11 cellular contexts compared by ENCODE assay signal in the genomic region with DNA sequence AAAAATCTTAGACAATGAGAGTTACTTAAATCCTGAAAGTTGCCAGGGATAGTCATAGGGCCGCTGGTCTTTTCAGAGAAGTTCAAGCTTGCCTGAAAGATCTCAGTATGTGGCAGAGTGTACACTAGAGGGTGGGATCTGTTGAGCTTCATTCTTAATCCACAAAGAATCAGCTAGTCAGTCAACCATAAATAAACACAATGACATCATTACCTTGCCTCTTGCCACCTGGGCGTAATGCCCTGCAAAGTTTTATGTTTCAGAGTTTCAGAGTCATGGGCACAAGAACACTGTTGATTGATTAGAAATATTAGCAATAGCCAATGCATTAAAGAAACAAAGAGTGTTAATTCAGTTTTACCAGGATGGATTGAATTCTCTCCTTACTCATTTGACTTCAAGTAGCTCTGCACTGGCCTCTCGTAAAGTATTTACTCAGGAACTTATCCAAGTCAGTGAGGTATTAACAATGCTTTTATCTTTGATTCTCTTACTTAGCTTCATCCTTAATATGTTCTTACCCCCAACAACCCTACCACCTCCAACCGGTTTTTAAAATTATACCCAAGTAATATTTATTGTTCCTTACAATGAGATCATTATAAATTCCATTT. TPM values are rescaled to one million over a fixed set of nuclear protein-coding genes. Genes with fewer than 3 reads are reported as not detected.
DNase-seq lines count a peak whose midpoint lies in the region; ATAC-seq, FAIRE-seq and TF ChIP-seq lines count a peak whose summit lies in the region.
"Had no signal": no experiment of that assay in that cellular context is flagged by ENCODE, and none has a peak within 500 bp of the region (broad histone marks: within the 10 kb centered on the region; RNA-seq: fewer than 3 reads in every experiment).

No MANE protein-coding gene starts in this region.

- peak; percentile 17 for DNase-seq in A673 (ENCODE audit: low spot score)
- DNase-seq in NAMALWA (ENCODE audit: low spot score), result peak; percentile 39
- peak; percentile 98 for DNase-seq in bronchial epithelial cell (ENCODE audit: low read depth)
- no peak for DNase-seq in mesenchymal stem cell
- no peak for DNase-seq in activated CD8-positive, alpha-beta T cell treated with anti-CD3 and anti-CD28 coated beads for 36 hours
- no peak for DNase-seq in HPDE6-E6E7 (ENCODE audit: extremely low spot score)
- DNase-seq in middle frontal gyrus (ENCODE audit: extremely low spot score, low spot score), result no peak
- no peak for DNase-seq in activated T-cell treated with anti-CD3 and anti-CD28 coated beads, Interleukin-2, amount 50 U/mL, for 1 hour
- DNase-seq: T-helper 9 cell, tibial artery had no signal

- H3K79me1 ChIP-seq in mesenchymal stem cell (replicated peaks; ENCODE audit: low read length, poor library complexity, severe bottlenecking), result no peaks in the 10 kb centered on the region

- no peak overlapping the region for H3K23ac ChIP-seq in mesenchymal stem cell (ENCODE audit: low read length in 2 of 2)

- H3K4me3 ChIP-seq in A673 (ENCODE audit: low read depth, low read length, poor library complexity, severe bottlenecking) (no peak overlapping the region), bronchial epithelial cell (ENCODE audit: low read depth, low read length) (peak overlapping the region; percentile 14), mesenchymal stem cell (ENCODE audit: insufficient read depth in 1 of 2, low read depth in 1 of 2, low read length in 2 of 2) (peak overlapping the region in 1 of 2 experiments; percentile 38)
- H3K4me3 ChIP-seq: tibial artery had no signal

- H2BK12ac ChIP-seq in mesenchymal stem cell (ENCODE audit: low read length in 2 of 2), result no peak overlapping the region

- BruUV-seq in A673 (replicated peaks; lab: Mats Ljungman, UMichigan), result no TSS peak

- WGBS in mesenchymal stem cell, result 75% methylated on average over 3 of the region's 4 CpGs

- peak overlapping the region; percentile 33 for H3K4me2 ChIP-seq in mesenchymal stem cell (ENCODE audit: low read length, poor library complexity, severe bottlenecking)

- no peak overlapping the region for H3K14ac ChIP-seq in mesenchymal stem cell (ENCODE audit: low read length in 2 of 2)

- FAIRE-seq in bronchial epithelial cell (lab: Jason Lieb, UNC), result peak; percentile 36
- FAIRE-seq: GM18507 had no signal

- H3K27ac ChIP-seq in A673 (ENCODE audit: low read depth, low read length, poor library complexity, severe bottlenecking) (no peak overlapping the region), mesenchymal stem cell (ENCODE audit: low read length, poor library complexity, severe bottlenecking) (peak overlapping the region; percentile 43)
- H3K27ac ChIP-seq: tibial artery had no signal

- no peak overlapping the region for H2BK15ac ChIP-seq in mesenchymal stem cell (ENCODE audit: low read depth, poor library complexity, severe bottlenecking)

- ATAC-seq in activated CD8-positive, alpha-beta T cell treated with anti-CD3 and anti-CD28 coated beads for 36 hours, result no peak

- POLR2A ChIA-PET in A673 (lab: Charles Lee; ENCODE audit: low non-redundant PET), result no interaction called here
- POLR2A ChIA-PET in activated CD8-positive, alpha-beta T cell treated with anti-CD3 and anti-CD28 coated beads for 36 hours (lab: Charles Lee), result interaction anchor here (0.7 kb wide), 1 partner anchor 772 kb away, joined by 3 read pairs; a partner anchor contains a TSS

- H2AK5ac ChIP-seq in mesenchymal stem cell (ENCODE audit: low read length, severe bottlenecking), result no peak overlapping the region

- H4K91ac ChIP-seq in mesenchymal stem cell (ENCODE audit: low read length), result no peak overlapping the region

- H3K4me3 Mint-ChIP-seq in activated CD8-positive, alpha-beta T cell treated with anti-CD3 and anti-CD28 coated beads for 36 hours, result no peak overlapping the region

- intact Hi-C loops in A673 (cut with micrococcal nuclease; ENCODE audit: unreplicated experiment), result no loop called here
- intact Hi-C loops in activated CD8-positive, alpha-beta T cell treated with anti-CD3 and anti-CD28 coated beads for 36 hours (cut with micrococcal nuclease), result no loop called here

- no peak overlapping the region for H4K8ac ChIP-seq in mesenchymal stem cell (ENCODE audit: low read length)

- H3K9me3 ChIP-seq in A673 (ENCODE audit: low read depth, low read length, poor library complexity, severe bottlenecking), result no peaks in the 10 kb centered on the region
- H3K9me3 ChIP-seq in mesenchymal stem cell (ENCODE audit: control insufficient read depth, low read length), result no peaks in the 10 kb centered on the region
- H3K9me3 ChIP-seq: tibial artery had no signal

- peaks cover 1% of the 10 kb centered on the region for H3K36me3 Mint-ChIP-seq in activated CD8-positive, alpha-beta T cell treated with anti-CD3 and anti-CD28 coated beads for 36 hours (ENCODE audit: low read depth)

- TF ChIP-seq CTCF in A673 (conservative IDR thresholded peaks at IDR 0.05; ENCODE audit: low read depth, low read length) (no peak), bronchial epithelial cell (IDR thresholded peaks at IDR 0.05; ENCODE audit: insufficient read depth, low read length, severe bottlenecking) (peak; percentile 22)
- TF ChIP-seq CTCF in activated CD8-positive, alpha-beta T cell treated with anti-CD3 and anti-CD28 coated beads for 36 hours (IDR thresholded peaks at IDR 0.05), result no peak

- peak overlapping the region; percentile 50 for H3K9ac ChIP-seq in mesenchymal stem cell (ENCODE audit: low read length)

- no peak overlapping the region for H2BK120ac ChIP-seq in mesenchymal stem cell (ENCODE audit: low read depth, low read length)

- H3K27ac Mint-ChIP-seq in activated CD8-positive, alpha-beta T cell treated with anti-CD3 and anti-CD28 coated beads for 36 hours, result no peak overlapping the region

- H3K27me3 ChIP-seq in A673 (replicated peaks; ENCODE audit: insufficient read depth, low read depth, low read length, poor library complexity), result no peaks in the 10 kb centered on the region
- no peaks in the 10 kb centered on the region for H3K27me3 ChIP-seq in bronchial epithelial cell (ENCODE audit: control insufficient read depth, insufficient read depth, low read length)
- H3K27me3 ChIP-seq in mesenchymal stem cell (ENCODE audit: control insufficient read depth in 1 of 2, insufficient read depth in 1 of 2, low read length in 2 of 2), result no peaks in the 10 kb centered on the region
- H3K27me3 ChIP-seq: tibial artery had no signal

- peaks cover 39% of the 10 kb centered on the region for H3K4me1 Mint-ChIP-seq in activated CD8-positive, alpha-beta T cell treated with anti-CD3 and anti-CD28 coated beads for 36 hours (ENCODE audit: low read depth)

- H3K9me3 Mint-ChIP-seq in activated CD8-positive, alpha-beta T cell treated with anti-CD3 and anti-CD28 coated beads for 36 hours, result no peaks in the 10 kb centered on the region

- CTCF ChIA-PET in A673 (lab: Charles Lee), result no interaction called here
- CTCF ChIA-PET in activated CD8-positive, alpha-beta T cell treated with anti-CD3 and anti-CD28 coated beads for 36 hours (lab: Charles Lee), result interaction anchor here (0.7 to 1.4 kb wide), 2 partner anchors 11 to 30 kb away, joined by 4 read pairs; no protein-coding TSS in a partner anchor

- H3K36me3 ChIP-seq in A673 (ENCODE audit: insufficient read depth, low read length, poor library complexity, severe bottlenecking) (no peaks in the 10 kb centered on the region), bronchial epithelial cell (ENCODE audit: control insufficient read depth, insufficient read depth, low read length) (no peaks in the 10 kb centered on the region), mesenchymal stem cell (ENCODE audit: control insufficient read depth in 1 of 2, insufficient read depth in 2 of 2, low read depth in 1 of 2, low read length in 2 of 2) (no peaks in the 10 kb centered on the region)
- H3K36me3 ChIP-seq: tibial artery had no signal

- no peak overlapping the region for H2BK5ac ChIP-seq in mesenchymal stem cell (ENCODE audit: low read depth, low read length, poor library complexity, severe bottlenecking)

- no peak overlapping the region for H3K18ac ChIP-seq in mesenchymal stem cell (ENCODE audit: low read depth in 1 of 2, low read length in 2 of 2)

- no peak overlapping the region for H3K4ac ChIP-seq in mesenchymal stem cell (ENCODE audit: low read depth in 1 of 2, low read length in 2 of 2)

- H3K27me3 Mint-ChIP-seq in activated CD8-positive, alpha-beta T cell treated with anti-CD3 and anti-CD28 coated beads for 36 hours, result no peaks in the 10 kb centered on the region

- H2AFZ ChIP-seq in mesenchymal stem cell (ENCODE audit: low read depth, low read length), result no peak overlapping the region

- H3K4me1 ChIP-seq in A673 (ENCODE audit: insufficient read depth, low read length, poor library complexity, severe bottlenecking), result peaks cover 36% of the 10 kb centered on the region
- no peaks in the 10 kb centered on the region for H3K4me1 ChIP-seq in mesenchymal stem cell (ENCODE audit: control insufficient read depth, insufficient read depth, low read depth, low read length)

RNA-seq across cellular contexts. Expression of a gene that starts 14.3 kb away (rescaled TPM):
- total RNA-seq in A673 (2021), result 338 and 430 TPM in 2 replicates
- 1,561 and 3,061 TPM in 2 replicates for total RNA-seq in bronchial epithelial cell
- polyA plus RNA-seq in mesenchymal stem cell (2013, experiment 1 of 2), result 429 TPM
- polyA plus RNA-seq in mesenchymal stem cell (2013, experiment 2 of 2), result 429 TPM
- total RNA-seq in activated CD8-positive, alpha-beta T cell treated with anti-CD3 and anti-CD28 coated beads for 36 hours, result 10 to 100 TPM; 33.5 to 36.5 TPM

Comparison
In these comparisons a context has a peak if more than half of its experiments do, and no peak if none do; other contexts are left out.
1. DNase-seq: peak in A673 (single experiment), NAMALWA (single experiment) and bronchial epithelial cell (single experiment); none in mesenchymal stem cell (single experiment), activated CD8-positive, alpha-beta T cell treated with anti-CD3 and anti-CD28 coated beads for 36 hours (single experiment), HPDE6-E6E7 (single experiment), middle frontal gyrus (single experiment) and activated T-cell treated with anti-CD3 and anti-CD28 coated beads, Interleukin-2, amount 50 U/mL, for 1 hour (single experiment).